8 cellular contexts compared by ENCODE assay signal in the genomic region with DNA sequence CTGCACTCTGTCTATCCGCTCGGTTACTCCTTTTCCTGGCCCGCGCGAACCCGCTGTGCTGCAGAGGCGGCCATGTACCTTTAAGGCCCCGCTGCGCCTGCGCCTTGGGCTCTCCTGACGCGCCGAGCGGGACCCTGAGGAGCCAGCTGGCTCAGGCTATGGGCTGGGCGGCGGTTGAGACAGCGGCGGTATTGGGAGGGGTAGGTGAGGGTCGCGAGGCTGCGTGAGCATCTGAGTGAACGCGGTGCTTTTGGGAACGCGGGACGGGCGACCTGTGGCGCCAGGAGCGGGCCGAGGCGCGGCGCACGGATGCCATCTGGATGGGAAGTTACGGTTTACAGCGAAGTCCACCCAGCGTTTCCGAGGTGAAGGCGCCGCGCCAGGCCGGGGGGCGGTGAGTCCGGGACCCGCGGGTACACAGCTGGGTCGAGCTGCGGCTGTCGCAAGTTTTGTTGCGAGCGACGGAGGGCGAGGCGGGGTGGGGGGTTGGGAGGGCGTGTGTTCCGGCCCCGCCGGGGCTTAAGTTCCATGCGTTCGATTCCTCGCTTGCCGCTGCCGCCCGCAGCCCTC. TPM values are rescaled to one million over a fixed set of nuclear protein-coding genes. Genes with fewer than 3 reads are reported as not detected.
A peak's percentile ranks its signal among the peaks of the same experiment; 100 is the strongest.
DNase-seq lines count a peak whose midpoint lies in the region; ATAC-seq and TF ChIP-seq lines count a peak whose summit lies in the region.
"Not testable (repeated sequence)": the region's sequence is repeated elsewhere in the genome, so short reads cannot be mapped to it uniquely, and the experiment has no call there.

A gene with protein sequence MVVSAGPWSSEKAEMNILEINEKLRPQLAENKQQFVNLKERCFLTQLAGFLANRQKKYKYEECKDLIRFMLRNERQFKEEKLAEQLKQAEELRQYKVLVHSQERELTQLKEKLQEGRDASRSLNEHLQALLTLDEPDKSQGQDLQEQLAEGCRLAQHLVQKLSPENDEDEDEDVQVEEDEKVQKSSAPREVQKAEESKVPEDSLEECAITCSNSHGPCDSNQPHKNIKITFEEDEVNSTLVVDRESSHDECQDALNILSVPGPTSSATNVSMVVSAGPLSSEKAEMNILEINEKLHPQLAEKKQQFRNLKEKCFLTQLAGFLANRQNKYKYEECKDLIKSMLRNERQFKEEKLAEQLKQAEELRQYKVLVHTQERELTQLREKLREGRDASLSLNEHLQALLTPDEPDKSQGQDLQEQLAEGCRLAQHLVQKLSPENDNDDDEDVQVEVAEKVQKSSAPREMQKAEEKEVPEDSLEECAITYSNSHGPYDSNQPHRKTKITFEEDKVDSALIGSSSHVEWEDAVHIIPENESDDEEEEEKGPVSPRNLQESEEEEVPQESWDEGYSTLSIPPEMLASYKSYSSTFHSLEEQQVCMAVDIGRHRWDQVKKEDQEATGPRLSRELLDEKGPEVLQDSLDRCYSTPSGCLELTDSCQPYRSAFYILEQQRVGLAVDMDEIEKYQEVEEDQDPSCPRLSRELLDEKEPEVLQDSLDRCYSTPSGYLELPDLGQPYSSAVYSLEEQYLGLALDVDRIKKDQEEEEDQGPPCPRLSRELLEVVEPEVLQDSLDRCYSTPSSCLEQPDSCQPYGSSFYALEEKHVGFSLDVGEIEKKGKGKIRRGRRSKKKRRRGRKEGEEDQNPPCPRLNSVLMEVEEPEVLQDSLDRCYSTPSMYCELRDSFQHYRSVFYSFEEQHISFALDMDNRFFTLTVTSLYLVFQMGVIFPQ (plus strand): TSS at position 125 of the 570 bp plus-strand sequence. CDS start 21,488 bp downstream, outside the sequence.

- peak within 1 kb of the TSS; percentile 98 for H3K4me2 ChIP-seq in GM23248 (ENCODE audit: unreplicated experiment)

- H3K4me3 ChIP-seq in GM23248 (peak within 1 kb of the TSS; percentile 96), SK-N-MC (peak within 1 kb of the TSS; percentile 78), fibroblast of mammary gland (ENCODE audit: control insufficient read depth, low read depth, low read length) (peak within 1 kb of the TSS; percentile 57)
- peak within 1 kb of the TSS; percentile 60 for H3K4me3 ChIP-seq in Jurkat, Clone E6-1 (ENCODE audit: low read length)

- not testable (repeated sequence) for H3K36me3 Mint-ChIP-seq in Calu3 (ENCODE audit: insufficient read depth, unreplicated experiment); naive B cell

- intact Hi-C loops in Calu3 (cut with micrococcal nuclease; ENCODE audit: unreplicated experiment), result not testable (repeated sequence)

- DNase-seq in Calu3 (peak; percentile 54), GM23248 (peak; percentile 74), fibroblast of mammary gland (ENCODE audit: low read depth) (peak; percentile 49), naive B cell (peak; percentile 68)
- DNase-seq in Jurkat, Clone E6-1 (ENCODE audit: low read depth, low spot score), result peak; percentile 28
- not testable (repeated sequence) for DNase-seq in SK-N-MC (ENCODE audit: low read depth, low spot score)
- peak; percentile 58 for DNase-seq in activated T-helper 9 cell treated with anti-CD3 and anti-CD28 coated beads, Interleukin-2, amount 50 U/mL, for 16 hours (ENCODE audit: low read depth)
- peak; percentile 52 for DNase-seq in stimulated activated CD8-positive, alpha-beta memory T cell treated with anti-CD3 and anti-CD28 coated beads, Interleukin-4, amount 100 ng/mL, for 24 hours (ENCODE audit: low read depth)

- not testable (repeated sequence) for H3F3A ChIP-seq in GM23248 (ENCODE audit: insufficient read depth)

- BruUV-seq in Calu3 (replicated peaks; lab: Mats Ljungman, UMichigan), result not testable (repeated sequence)

- H3K27ac ChIP-seq in GM23248, result peak within 1 kb of the TSS; percentile 80
- H3K27ac ChIP-seq in SK-N-MC, result not testable (repeated sequence)

- H2AFZ ChIP-seq in GM23248, result peak within 1 kb of the TSS; percentile 93

- not testable (repeated sequence) for H3K36me3 ChIP-seq in GM23248 (ENCODE audit: low read depth); SK-N-MC (ENCODE audit: insufficient read depth, low read length)

- not testable (repeated sequence) for H3K27me3 Mint-ChIP-seq in Calu3 (ENCODE audit: unreplicated experiment); naive B cell

- not testable (repeated sequence) for H3K9me3 ChIP-seq in GM23248 (ENCODE audit: low read depth); SK-N-MC (ENCODE audit: low read depth, low read length)

- CTCF ChIA-PET in Calu3 (lab: Charles Lee), result not testable (repeated sequence)

- TF ChIP-seq CTCF in Calu3 (IDR thresholded peaks at IDR 0.05; ENCODE audit: unreplicated experiment); fibroblast of mammary gland (conservative IDR thresholded peaks at IDR 0.05; ENCODE audit: control insufficient read depth, insufficient read depth, low read depth, low read length): not testable (repeated sequence)

- WGBS in GM23248 (ENCODE audit: low coverage in 1 of 2, low lambda C conversion rate in 2 of 2, missing lambda C conversion rate in 2 of 2), 2 experiments, result 0 to 1% methylated on average over 12 to 19 of the region's 64 CpGs

- not testable (repeated sequence) for H4K20me1 ChIP-seq in GM23248 (ENCODE audit: insufficient read depth)

- H3K9ac ChIP-seq in GM23248 (peak within 1 kb of the TSS; percentile 84), SK-N-MC (ENCODE audit: insufficient read length) (peak within 1 kb of the TSS; percentile 47)

- in situ Hi-C loops in GM23248 (cut with MboI), result not testable (repeated sequence)

- not testable (repeated sequence) for H3K4me1 ChIP-seq in GM23248 (ENCODE audit: insufficient read depth)

- not testable (repeated sequence) for H3K9me2 ChIP-seq in GM23248 (ENCODE audit: insufficient read depth)

- not testable (repeated sequence) for H3K4me1 Mint-ChIP-seq in Calu3 (ENCODE audit: low read depth, unreplicated experiment); naive B cell

- H3K9me3 Mint-ChIP-seq in Calu3 (ENCODE audit: low read depth, unreplicated experiment); naive B cell: not testable (repeated sequence)

- not testable (repeated sequence) for H3K27ac Mint-ChIP-seq in Calu3 (ENCODE audit: unreplicated experiment)
- H3K27ac Mint-ChIP-seq in naive B cell, result peak within 1 kb of the TSS; percentile 51 to 93 (median 78)

- not testable (repeated sequence) for H3K79me2 ChIP-seq in GM23248 (ENCODE audit: insufficient read depth)

- H3K4me3 Mint-ChIP-seq in Calu3 (ENCODE audit: low read depth, unreplicated experiment) (peak within 1 kb of the TSS; percentile 79), naive B cell (peak within 1 kb of the TSS; percentile 78 to 98 (median 94))

- H3K27me3 ChIP-seq in GM23248 (replicated peaks; ENCODE audit: insufficient read depth), result not testable (repeated sequence)

- ATAC-seq in naive B cell (ENCODE audit: low read depth in 2 of 2), result peak; percentile 95 to 96

RNA-seq across cellular contexts. Expression of the gene that starts here (rescaled TPM):
- total RNA-seq in Calu3 (2022), result 8.8 and 9.3 TPM in 2 replicates
- 10.1 and 11.0 TPM in 2 replicates for total RNA-seq in GM23248 (2014; rRNA removed; shearing (Covaris generic))
- 4.1 and 4.8 TPM in 2 replicates for polyA plus RNA-seq in GM23248 (2016; fragmentation: Nextera tagmentation; extraction: Ambion mirVana)
- 21.4 TPM for polyA plus RNA-seq in Jurkat, Clone E6-1 (2012; ENCODE audit: insufficient read depth, insufficient read length)
- polyA plus RNA-seq in naive B cell (ENCODE audit: low read depth in 6 of 6), result 1 to 10 TPM in 1 of 6 donors, under 1 TPM in 5; 0.22 to 2.8 (median 0.90) TPM
